ENCODE assay signal across 1 cellular context in the genomic region with DNA sequence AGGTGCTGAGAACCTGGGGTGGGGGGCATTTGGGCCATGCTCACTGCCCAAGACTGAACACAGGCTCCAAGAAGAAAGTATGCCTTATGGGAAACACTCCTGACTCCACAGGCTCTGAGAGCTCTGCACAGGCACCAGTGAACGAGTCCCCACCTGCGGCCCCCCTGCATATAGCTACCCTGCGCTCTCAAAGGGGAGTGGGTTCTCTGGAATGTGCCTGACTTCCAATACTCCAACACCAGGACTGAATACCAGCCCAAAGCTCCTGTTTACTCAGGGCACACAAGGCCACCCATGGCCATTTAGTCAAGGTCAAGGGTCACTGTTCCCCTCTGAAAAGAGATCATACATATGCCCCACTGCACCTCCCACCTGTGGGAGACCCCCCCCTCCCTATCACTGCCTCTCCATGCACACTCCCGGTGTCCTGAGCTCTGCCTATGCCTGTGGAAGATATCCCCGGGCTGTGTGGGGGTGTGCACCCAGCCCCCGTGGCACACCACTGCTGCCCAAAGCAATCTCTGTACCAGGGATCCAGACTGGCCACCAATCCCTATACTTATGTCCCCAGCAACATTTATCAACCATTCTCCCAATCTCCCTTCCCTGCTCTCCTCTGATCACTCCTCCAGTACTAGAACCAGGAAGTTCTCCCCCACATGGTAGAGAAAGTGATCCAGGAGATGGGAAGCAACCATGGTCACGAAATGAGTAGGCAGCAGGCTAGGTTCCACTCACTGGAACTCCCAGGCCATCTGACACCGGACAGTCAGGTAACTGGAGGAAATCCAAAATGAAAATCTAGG.
TF ChIP-seq lines count a peak whose summit lies in the region.

No MANE protein-coding gene starts in this region.

TF ChIP-seq in HepG2, 621 proteins besides CTCF, POLR2A, EP300 and RAD21 (continued from another document and continues in another):
- TF ChIP-seq ZNF124 (CRISPR knock-in tag; IDR thresholded peaks at IDR 0.05) (0 out of 2 replicates have a peak, but pooled peaks have one; percentile 40), ARNT2 (CRISPR knock-in tag; IDR thresholded peaks at IDR 0.05; ENCODE audit: low read depth) (peak; percentile 46; the same call in 1 of the 2 replicates), CREB3 (CRISPR knock-in tag; IDR thresholded peaks at IDR 0.05) (no peak), GZF1 (CRISPR knock-in tag; IDR thresholded peaks at IDR 0.05) (peak; percentile 41; the same call in 1 of the 2 replicates), SRY (CRISPR knock-in tag; IDR thresholded peaks at IDR 0.05) (no peak), ZSCAN30 (CRISPR knock-in tag; IDR thresholded peaks at IDR 0.05) (no peak), PAXIP1 (CRISPR knock-in tag; conservative IDR thresholded peaks at IDR 0.05) (peak; percentile 97), ARNTL (CRISPR knock-in tag; IDR thresholded peaks at IDR 0.05) (peak; percentile 46; the same call in 1 of the 2 replicates), IKZF1 (IDR thresholded peaks at IDR 0.05) (no peak), ETV5 (CRISPR knock-in tag; IDR thresholded peaks at IDR 0.05; ENCODE audit: borderline replicate concordance) (peak; percentile 80), SETDB1 (CRISPR knock-in tag; IDR thresholded peaks at IDR 0.05; ENCODE audit: borderline replicate concordance) (no peak), ZFP37 (CRISPR knock-in tag; IDR thresholded peaks at IDR 0.05; ENCODE audit: borderline replicate concordance) (no peak), KDM1A (CRISPR knock-in tag; IDR thresholded peaks at IDR 0.05) (0 out of 2 replicates have a peak, but pooled peaks have one; percentile 39), ZNF616 (CRISPR knock-in tag; IDR thresholded peaks at IDR 0.05; ENCODE audit: low read depth) (no peak), THAP9 (CRISPR knock-in tag; IDR thresholded peaks at IDR 0.05; ENCODE audit: borderline replicate concordance) (no peak), JDP2 (CRISPR knock-in tag; IDR thresholded peaks at IDR 0.05; ENCODE audit: borderline replicate concordance) (no peak; the same call in 1 of the 2 replicates), ZNF512B (CRISPR knock-in tag; IDR thresholded peaks at IDR 0.05; ENCODE audit: borderline replicate concordance) (no peak), ZSCAN22 (CRISPR knock-in tag; IDR thresholded peaks at IDR 0.05) (no peak), LCORL (IDR thresholded peaks at IDR 0.05) (no peak), LCORL (CRISPR knock-in tag; IDR thresholded peaks at IDR 0.05) (peak; percentile 97), ZKSCAN5 (CRISPR knock-in tag; IDR thresholded peaks at IDR 0.05) (no peak), ZNF430 (CRISPR knock-in tag; IDR thresholded peaks at IDR 0.05) (peak; percentile 22; the same call in 1 of the 2 replicates), GPBP1L1 (CRISPR knock-in tag; IDR thresholded peaks at IDR 0.05) (no peak), HDAC6 (IDR thresholded peaks at IDR 0.05; ENCODE audit: low read depth, low read length) (no peak), ZNF567 (CRISPR knock-in tag; IDR thresholded peaks at IDR 0.05; ENCODE audit: borderline replicate concordance) (no peak), HNRNPLL (IDR thresholded peaks at IDR 0.05; ENCODE audit: low read depth, low read length, poor library complexity, severe bottlenecking) (no peak), ZNF777 (CRISPR knock-in tag; IDR thresholded peaks at IDR 0.05) (no peak), ZNF30 (CRISPR knock-in tag; IDR thresholded peaks at IDR 0.05) (no peak), ZNF281 (CRISPR knock-in tag; IDR thresholded peaks at IDR 0.05; ENCODE audit: borderline replicate concordance) (peak; percentile 81; the same call in 1 of the 2 replicates), ZBTB46 (CRISPR knock-in tag; IDR thresholded peaks at IDR 0.05; ENCODE audit: borderline replicate concordance) (no peak)
- TF ChIP-seq, protein P1, sequence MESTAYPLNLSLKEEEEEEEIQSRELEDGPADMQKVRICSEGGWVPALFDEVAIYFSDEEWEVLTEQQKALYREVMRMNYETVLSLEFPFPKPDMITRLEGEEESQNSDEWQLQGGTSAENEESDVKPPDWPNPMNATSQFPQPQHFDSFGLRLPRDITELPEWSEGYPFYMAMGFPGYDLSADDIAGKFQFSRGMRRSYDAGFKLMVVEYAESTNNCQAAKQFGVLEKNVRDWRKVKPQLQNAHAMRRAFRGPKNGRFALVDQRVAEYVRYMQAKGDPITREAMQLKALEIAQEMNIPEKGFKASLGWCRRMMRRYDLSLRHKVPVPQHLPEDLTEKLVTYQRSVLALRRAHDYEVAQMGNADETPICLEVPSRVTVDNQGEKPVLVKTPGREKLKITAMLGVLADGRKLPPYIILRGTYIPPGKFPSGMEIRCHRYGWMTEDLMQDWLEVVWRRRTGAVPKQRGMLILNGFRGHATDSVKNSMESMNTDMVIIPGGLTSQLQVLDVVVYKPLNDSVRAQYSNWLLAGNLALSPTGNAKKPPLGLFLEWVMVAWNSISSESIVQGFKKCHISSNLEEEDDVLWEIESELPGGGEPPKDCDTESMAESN (CRISPR knock-in tag; conservative IDR thresholded peaks at IDR 0.05), result 0 out of 2 replicates have a peak, but pooled peaks have one; percentile 48
- TF ChIP-seq, protein P2, sequence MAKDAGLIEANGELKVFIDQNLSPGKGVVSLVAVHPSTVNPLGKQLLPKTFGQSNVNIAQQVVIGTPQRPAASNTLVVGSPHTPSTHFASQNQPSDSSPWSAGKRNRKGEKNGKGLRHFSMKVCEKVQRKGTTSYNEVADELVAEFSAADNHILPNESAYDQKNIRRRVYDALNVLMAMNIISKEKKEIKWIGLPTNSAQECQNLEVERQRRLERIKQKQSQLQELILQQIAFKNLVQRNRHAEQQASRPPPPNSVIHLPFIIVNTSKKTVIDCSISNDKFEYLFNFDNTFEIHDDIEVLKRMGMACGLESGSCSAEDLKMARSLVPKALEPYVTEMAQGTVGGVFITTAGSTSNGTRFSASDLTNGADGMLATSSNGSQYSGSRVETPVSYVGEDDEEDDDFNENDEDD (CRISPR knock-in tag; IDR thresholded peaks at IDR 0.05; ENCODE audit: borderline replicate concordance), result peak; percentile 35; the same call in 1 of the 2 replicates
